In the genomic region with DNA sequence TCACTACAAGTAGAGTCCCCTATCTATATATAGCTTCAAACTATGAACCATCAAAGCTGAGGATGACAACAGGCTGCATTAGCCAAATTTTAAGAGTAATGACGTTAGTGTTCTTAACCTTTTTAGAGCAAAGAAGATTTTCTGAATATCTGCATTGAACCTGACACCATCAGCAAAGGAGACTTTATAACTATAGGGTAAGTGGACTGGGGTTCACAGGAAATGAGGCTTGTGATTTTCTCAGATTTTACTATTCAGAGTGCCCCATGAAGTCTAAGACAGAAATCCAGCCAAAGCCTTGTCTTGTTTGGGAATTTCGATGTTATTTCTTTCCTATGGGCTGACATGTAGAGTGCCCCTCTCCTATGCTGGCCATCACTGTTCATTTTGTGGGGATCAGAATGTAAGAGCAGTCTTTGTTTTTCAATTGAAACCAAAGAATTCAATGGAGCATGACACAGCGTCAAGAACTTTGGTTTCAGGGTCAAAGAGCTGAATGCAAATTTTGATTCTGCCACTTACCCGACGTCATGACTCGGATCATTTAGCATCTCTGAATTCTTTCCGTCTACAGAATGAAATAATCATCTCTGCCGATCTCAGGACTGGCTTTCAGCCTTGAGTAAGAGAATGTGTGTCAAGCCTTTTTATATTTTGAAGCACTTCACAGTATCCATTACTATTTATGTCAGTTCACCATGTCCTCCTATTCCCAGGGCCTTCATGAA, we compare ENCODE assay signal across 9 cellular contexts. TPM values are rescaled to one million over a fixed set of nuclear protein-coding genes. Genes with fewer than 3 reads are reported as not detected.
DNase-seq lines count a peak whose midpoint lies in the region; ATAC-seq and TF ChIP-seq lines count a peak whose summit lies in the region.
"Had no signal": no experiment of that assay in that cellular context is flagged by ENCODE, and none has a peak within 500 bp of the region (broad histone marks: within the 10 kb centered on the region; RNA-seq: fewer than 3 reads in every experiment).

No MANE protein-coding gene starts in this region.

- peak overlapping the region; percentile 53 for H3K27ac ChIP-seq in temporal lobe (ENCODE audit: low read depth, low read length)
- H3K27ac ChIP-seq: A549 had no signal

- peak overlapping the region; percentile 97 for H3K27ac Mint-ChIP-seq in endothelial cell (ENCODE audit: unreplicated experiment)

- DNase-seq in NCI-H510A treated with DMSO at 0.1 percent for 48 hours (lab: John Stamatoyannopoulos, UW) (peak; percentile 43), NCI-H510A (lab: John Stamatoyannopoulos, UW) (no peak), endothelial cell (ENCODE audit: low spot score) (no peak), SHP77 (lab: John Stamatoyannopoulos, UW) (no peak), anterior cingulate cortex (lab: John Stamatoyannopoulos, UW) (no peak), NCI-H446 (lab: John Stamatoyannopoulos, UW) (no peak)

- no peak overlapping the region for H3K4me3 Mint-ChIP-seq in endothelial cell (ENCODE audit: unreplicated experiment)

- peaks cover 12% of the 10 kb centered on the region for H3K36me3 Mint-ChIP-seq in endothelial cell (ENCODE audit: low read depth, unreplicated experiment)

- H3K4me1 Mint-ChIP-seq in endothelial cell (ENCODE audit: unreplicated experiment): peaks cover 13% of the 10 kb centered on the region

- H3K27me3 Mint-ChIP-seq in endothelial cell (ENCODE audit: unreplicated experiment): peaks cover 3% of the 10 kb centered on the region

- no peak for TF ChIP-seq CTCF in endothelial cell (IDR thresholded peaks at IDR 0.05; ENCODE audit: unreplicated experiment)

- no peaks in the 10 kb centered on the region for H3K9me3 Mint-ChIP-seq in endothelial cell (ENCODE audit: unreplicated experiment)

- ATAC-seq in HG03159 (IDR thresholded peaks at IDR 0.05; ENCODE audit: unreplicated experiment): peak; percentile 62

RNA-seq across cellular contexts. Expression of gene DENND11, which starts 52.7 kb away (rescaled TPM):
- total RNA-seq in endothelial cell (ENCODE audit: unreplicated experiment): 77.0 TPM
- total RNA-seq in temporal lobe: 30.0 TPM

RNA-seq across cellular contexts. Expression of gene WEE2, which starts 58.9 kb away (rescaled TPM):
- total RNA-seq in endothelial cell (ENCODE audit: unreplicated experiment) (0.33 TPM), temporal lobe (0.49 TPM)
